ENCODE assay signal across 10 cellular contexts in the genomic region with DNA sequence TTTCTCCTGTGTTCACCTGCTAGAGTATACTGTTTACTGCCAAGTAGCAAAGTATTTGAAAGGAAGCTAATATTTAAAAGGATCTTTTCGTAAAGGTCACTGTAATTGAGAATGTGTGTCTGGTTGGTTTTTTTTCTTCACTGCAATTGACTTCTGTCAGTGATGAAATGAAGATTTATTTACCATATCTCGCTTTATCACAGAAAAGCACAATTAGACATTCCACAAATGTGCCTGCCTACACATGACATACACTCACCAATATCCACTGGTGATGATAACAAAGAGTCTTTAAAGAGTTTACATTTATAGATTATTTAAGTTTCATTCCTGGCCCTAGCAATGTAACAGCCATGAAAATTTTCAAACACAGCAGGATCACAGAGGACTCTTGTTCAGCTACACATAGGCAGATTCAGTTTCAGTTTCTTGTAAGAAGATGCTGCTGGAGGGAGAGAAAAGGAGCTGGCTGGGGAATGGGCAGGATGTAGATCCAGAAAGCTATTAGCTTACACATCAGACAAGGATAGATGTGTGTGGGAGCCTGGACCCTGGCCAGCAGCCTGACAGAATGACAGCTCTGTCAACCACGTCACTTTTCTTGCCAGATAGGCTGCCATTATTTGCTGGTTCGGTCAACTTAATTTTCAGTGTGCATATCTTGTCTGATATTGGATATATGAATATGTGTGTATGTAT.
DNase-seq lines count a peak whose midpoint lies in the region; ATAC-seq and TF ChIP-seq lines count a peak whose summit lies in the region.
"Had no signal": no experiment of that assay in that cellular context is flagged by ENCODE, and none has a peak within 500 bp of the region (broad histone marks: within the 10 kb centered on the region; RNA-seq: fewer than 3 reads in every experiment).

No MANE protein-coding gene starts in this region.

- TF ChIP-seq CTCF in neural crest cell (conservative IDR thresholded peaks at IDR 0.05): no peak
- TF ChIP-seq CTCF in CD8-positive, alpha-beta T cell (IDR thresholded peaks at IDR 0.05): no peak

- no peaks in the 10 kb centered on the region for H3K27me3 Mint-ChIP-seq in neural crest cell (ENCODE audit: low read depth)
- H3K27me3 Mint-ChIP-seq in CD8-positive, alpha-beta T cell (ENCODE audit: low read depth): no peaks in the 10 kb centered on the region
- H3K27me3 Mint-ChIP-seq: stimulated activated naive CD8-positive, alpha-beta T cell treated with anti-CD3 and anti-CD28 coated beads, Interleukin-15, Interleukin-2, amounts not matched to agents 100 ng/mL and 50 ng/mL, for 24 hours had no signal

- H2BK12ac ChIP-seq in neuronal stem cell (ENCODE audit: low read length): no peak overlapping the region

- peaks cover 2 to 8% of the 10 kb centered on the region in 2 donors for H3K4me1 ChIP-seq in neuronal stem cell (ENCODE audit: control insufficient read depth in 2 of 2, insufficient read depth in 1 of 2, low read depth in 1 of 2, low read length in 2 of 2)
- H3K4me1 ChIP-seq in CD8-positive, alpha-beta T cell (ENCODE audit: insufficient read depth, low read length): no peaks in the 10 kb centered on the region

- intact Hi-C loops in CD8-positive, alpha-beta T cell (cut with DNase I, micrococcal nuclease): no loop called here

- H3K9me3 ChIP-seq in neuronal stem cell (replicated peaks in 1 of 2; ENCODE audit: control insufficient read depth in 2 of 2, insufficient read depth in 1 of 2, low read depth in 1 of 2, low read length in 2 of 2): no peaks in the 10 kb centered on the region
- no peaks in the 10 kb centered on the region for H3K9me3 ChIP-seq in CD8-positive, alpha-beta T cell (ENCODE audit: low read length)

- H3K36me3 Mint-ChIP-seq in neural crest cell (ENCODE audit: low read depth): peaks cover 6% of the 10 kb centered on the region
- H3K36me3 Mint-ChIP-seq in CD8-positive, alpha-beta T cell: peaks cover 69% of the 10 kb centered on the region

- H3K9me3 Mint-ChIP-seq in neural crest cell: no peaks in the 10 kb centered on the region
- H3K9me3 Mint-ChIP-seq in CD8-positive, alpha-beta T cell: no peaks in the 10 kb centered on the region
- H3K9me3 Mint-ChIP-seq: stimulated activated naive CD8-positive, alpha-beta T cell treated with anti-CD3 and anti-CD28 coated beads, Interleukin-15, Interleukin-2, amounts not matched to agents 100 ng/mL and 50 ng/mL, for 24 hours had no signal

- no peak overlapping the region for H4K8ac ChIP-seq in neuronal stem cell (ENCODE audit: low read depth, low read length)

- H3K23ac ChIP-seq in neuronal stem cell (ENCODE audit: low read depth, low read length, poor library complexity): no peak overlapping the region

- peak overlapping the region; percentile 2 for H3K27ac Mint-ChIP-seq in neural crest cell (ENCODE audit: unreplicated experiment)
- no peak overlapping the region for H3K27ac Mint-ChIP-seq in CD8-positive, alpha-beta T cell
- H3K27ac Mint-ChIP-seq: stimulated activated naive CD8-positive, alpha-beta T cell treated with anti-CD3 and anti-CD28 coated beads, Interleukin-15, Interleukin-2, amounts not matched to agents 100 ng/mL and 50 ng/mL, for 24 hours had no signal

- H3K18ac ChIP-seq in neuronal stem cell (ENCODE audit: low read length): no peak overlapping the region

- no peak overlapping the region for H4K91ac ChIP-seq in neuronal stem cell (ENCODE audit: low read depth, low read length, poor library complexity)

- H3K79me1 ChIP-seq in neuronal stem cell (ENCODE audit: low read depth, low read length): peaks cover 1% of the 10 kb centered on the region

- no CpG with 5 or more reads among the region's 4 CpGs for WGBS in neuronal stem cell (ENCODE audit: extremely low coverage in 2 of 2, insufficient read length in 2 of 2, insufficient replicate concordance in 1 of 2), 2 donors

- H2BK15ac ChIP-seq in neuronal stem cell (ENCODE audit: low read length): no peak overlapping the region

- no peak overlapping the region for H3K4me3 ChIP-seq in neuronal stem cell (ENCODE audit: low read length in 2 of 2)
- H3K4me3 ChIP-seq in CD8-positive, alpha-beta T cell (ENCODE audit: low read depth, low read length): no peak overlapping the region

- no peak overlapping the region for H3K4me2 ChIP-seq in neuronal stem cell (ENCODE audit: insufficient read depth, low read length, poor library complexity, severe bottlenecking)

- POLR2A ChIA-PET in CD8-positive, alpha-beta T cell (lab: Charles Lee): interaction anchor here (1.3 kb wide), 1 partner anchor 10 kb away, joined by 3 read pairs; no protein-coding TSS in a partner anchor

- peak; percentile 49 for ATAC-seq in GM21390 (IDR thresholded peaks at IDR 0.05; ENCODE audit: unreplicated experiment)
- no peak for ATAC-seq in CD8-positive, alpha-beta T cell

- no peak overlapping the region for H3K4ac ChIP-seq in neuronal stem cell (ENCODE audit: low read length)

- H3K4me1 Mint-ChIP-seq in neural crest cell: peaks cover 39% of the 10 kb centered on the region
- H3K4me1 Mint-ChIP-seq in CD8-positive, alpha-beta T cell (ENCODE audit: low read depth): peaks cover 8% of the 10 kb centered on the region

- H3K4me3 Mint-ChIP-seq in neural crest cell: peak overlapping the region; percentile 55
- H3K4me3 Mint-ChIP-seq in CD8-positive, alpha-beta T cell: no peak overlapping the region
- H3K4me3 Mint-ChIP-seq: stimulated activated naive CD8-positive, alpha-beta T cell treated with anti-CD3 and anti-CD28 coated beads, Interleukin-15, Interleukin-2, amounts not matched to agents 100 ng/mL and 50 ng/mL, for 24 hours had no signal

- no peak overlapping the region for H3K9ac ChIP-seq in neuronal stem cell (ENCODE audit: low read depth, low read length, poor library complexity)

- H3K36me3 ChIP-seq in neuronal stem cell (replicated peaks in 1 of 2; ENCODE audit: control insufficient read depth in 2 of 2, insufficient read depth in 2 of 2, low read length in 2 of 2): peaks cover 0 to 3% of the 10 kb centered on the region in 2 donors
- no peaks in the 10 kb centered on the region for H3K36me3 ChIP-seq in CD8-positive, alpha-beta T cell (ENCODE audit: insufficient read depth, low read length)

- no peak overlapping the region for H2AFZ ChIP-seq in neuronal stem cell (ENCODE audit: low read length)

- H3K27me3 ChIP-seq in neuronal stem cell (ENCODE audit: control insufficient read depth in 3 of 3, insufficient read depth in 3 of 3, low read depth in 1 of 3, low read length in 3 of 3): no peaks in the 10 kb centered on the region
- no peaks in the 10 kb centered on the region for H3K27me3 ChIP-seq in CD8-positive, alpha-beta T cell (ENCODE audit: insufficient read depth, low read length)

- no peak overlapping the region for H2BK120ac ChIP-seq in neuronal stem cell (ENCODE audit: low read depth, low read length)

- H3K14ac ChIP-seq in neuronal stem cell (ENCODE audit: low read length): no peak overlapping the region

- H2BK5ac ChIP-seq in neuronal stem cell (ENCODE audit: low read length): no peak overlapping the region

- H3K27ac ChIP-seq in caudate nucleus (ENCODE audit: low read depth, low read length) (peak overlapping the region; percentile 58), neuronal stem cell (replicated peaks; ENCODE audit: low read length) (no peak overlapping the region)
- H3K27ac ChIP-seq in CD8-positive, alpha-beta T cell (ENCODE audit: low read depth, low read length): no peak overlapping the region

- DNase-seq in NCI-H2171 treated with DMSO at 0.1 percent for 48 hours (lab: John Stamatoyannopoulos, UW) (peak; percentile 89), caudate nucleus (lab: John Stamatoyannopoulos, UW) (peak in 52 of 61 donors; percentile 4 to 79 (median 45)), neural crest cell (ENCODE audit: low read depth, low spot score) (peak; percentile 3), neuronal stem cell (ENCODE audit: low spot score) (no peak), germinal center (ENCODE audit: low spot score) (no peak)
- DNase-seq in CD8-positive, alpha-beta T cell: no peak
- no peak for DNase-seq in activated CD4-positive, alpha-beta T cell treated with anti-CD3 and anti-CD28 coated beads for 4 hours
- DNase-seq: DMS153 had no signal

- CTCF ChIA-PET in CD8-positive, alpha-beta T cell (lab: Charles Lee): no interaction called here

- H2AK5ac ChIP-seq in neuronal stem cell (ENCODE audit: low read depth, low read length): no peak overlapping the region

Comparison
In these comparisons a context has a peak if more than half of its experiments do, and no peak if none do; other contexts are left out.
1. DNase-seq: peak in NCI-H2171 treated with DMSO at 0.1 percent for 48 hours (single experiment), caudate nucleus (52 of 61) and neural crest cell (single experiment); none in neuronal stem cell (single experiment), germinal center (single experiment), CD8-positive, alpha-beta T cell (0 of 7) and activated CD4-positive, alpha-beta T cell treated with anti-CD3 and anti-CD28 coated beads for 4 hours (0 of 2).